ENCODE assay signal across 21 cellular contexts in genomic region chr12:70556179-70556869, GRCh38.
"Had no signal": no experiment of that assay in that cellular context is flagged by ENCODE, and none has a peak within 500 bp of the region (broad histone marks: within the 10 kb centered on the region; RNA-seq: fewer than 3 reads in every experiment).

No MANE protein-coding gene starts in this region.

- H3K27ac ChIP-seq: body of pancreas, left lung, neural progenitor cell, testis, uterus had no signal

- DNase-seq: activated B cell treated with CpG ODN at 0.5 μM for 24 hours; activated CD4-positive, alpha-beta T cell treated with anti-CD3 and anti-CD28 coated beads, Interleukin-2, amount 10 ng/mL, durations not matched to agents 7 days and 5 days; activated CD8-positive, alpha-beta T cell treated with anti-CD3 and anti-CD28 coated beads, Interleukin-2, amount 10 ng/mL, durations not matched to agents 7 days and 5 days; activated naive CD4-positive, alpha-beta T cell treated with Interleukin-2 at 50 U/mL for 16 hours; activated naive CD8-positive, alpha-beta T cell treated with anti-CD3 and anti-CD28 coated beads, Interleukin-2, amount 10 ng/mL, durations not matched to agents 7 days and 5 days; activated T-cell treated with anti-CD3 and anti-CD28 coated beads, Interleukin-2, amount 50 U/mL, for 24 hours; amygdala; body of pancreas; effector memory CD4-positive, alpha-beta T cell; foreskin melanocyte; glutamatergic neuron; hippocampal formation; islet precursor cell; naive B cell; SK-N-SH; stimulated activated naive CD8-positive, alpha-beta T cell treated with anti-CD3 and anti-CD28 coated beads, Interleukin-15, amount 100 ng/mL, for 72 hours; T-cell; testis; uterus had no signal

- H3K27me3 ChIP-seq: body of pancreas, left lung, neural progenitor cell, testis, uterus had no signal

- H3K4me1 ChIP-seq: body of pancreas, left lung, testis, uterus had no signal

- ATAC-seq: activated CD8-positive, alpha-beta T cell treated with anti-CD3 and anti-CD28 coated beads, Interleukin-2, amount 10 ng/mL, durations not matched to agents 7 days and 5 days; body of pancreas; left lung; stimulated activated naive CD8-positive, alpha-beta T cell treated with anti-CD3 and anti-CD28 coated beads, Interleukin-15, amount 100 ng/mL, for 72 hours; T-cell had no signal

- H3K4me3 ChIP-seq: body of pancreas, left lung, neural progenitor cell, testis, uterus had no signal

- H3K36me3 ChIP-seq: left lung, neural progenitor cell, uterus had no signal

- H3K9me3 ChIP-seq: body of pancreas, left lung, SK-N-SH, testis, uterus had no signal

- H3K9ac ChIP-seq: neural progenitor cell, SK-N-SH had no signal
